Comparison of ENCODE assay signal across 21 cellular contexts in genomic region chr12:25730489-25731349, GRCh38.
DNase-seq lines count a peak whose midpoint lies in the region; ATAC-seq and TF ChIP-seq lines count a peak whose summit lies in the region.
"Had no signal": no experiment of that assay in that cellular context is flagged by ENCODE, and none has a peak within 500 bp of the region (broad histone marks: within the 10 kb centered on the region; RNA-seq: fewer than 3 reads in every experiment).

No MANE protein-coding gene starts in this region.

- H4K20me1 ChIP-seq in mammary epithelial cell (ENCODE audit: insufficient read depth, low read length), result no peaks in the 10 kb centered on the region

- no peaks in the 10 kb centered on the region for H3K9me3 Mint-ChIP-seq in MCF 10A (ENCODE audit: unreplicated experiment)
- H3K9me3 Mint-ChIP-seq in stimulated activated naive B cell treated with anti-CD40 and anti-IgM and Interleukin-4, amounts not matched to agents 10 μg/mL and 1 μg/mL and 100 μg/mL, for 72 hours, result peaks cover 0 to 2% of the 10 kb centered on the region in 2 donors
- H3K9me3 Mint-ChIP-seq: activated CD8-positive, alpha-beta T cell treated with anti-CD3 and anti-CD28 coated beads for 36 hours; type B pancreatic cell had no signal

- in situ Hi-C loops in mammary epithelial cell (cut with MboI; ENCODE audit: low sequenced_read_pairs in 2 of 2), result no loop called here
- in situ Hi-C loops in SK-MEL-5 (cut with HindIII; ENCODE audit: low pct_unique_long_range_greater_than_20kb, low sequenced_read_pairs), result no loop called here

- TF ChIP-seq CTCF in mammary epithelial cell (conservative IDR thresholded peaks at IDR 0.05 in 1 of 2, IDR thresholded peaks at IDR 0.05 in 1 of 2; ENCODE audit: extremely low read depth in 1 of 2, insufficient read depth in 1 of 2, low read depth in 1 of 2, low read length in 2 of 2) (no peak), MCF 10A (IDR thresholded peaks at IDR 0.05; ENCODE audit: unreplicated experiment) (no peak), psoas muscle (IDR thresholded peaks at IDR 0.05) (no peak)

- no peaks in the 10 kb centered on the region for H3K27me3 Mint-ChIP-seq in MCF 10A (ENCODE audit: insufficient read depth, unreplicated experiment)
- H3K27me3 Mint-ChIP-seq in stimulated activated naive B cell treated with anti-CD40 and anti-IgM and Interleukin-4, amounts not matched to agents 10 μg/mL and 1 μg/mL and 100 μg/mL, for 72 hours, result no peaks in the 10 kb centered on the region
- H3K27me3 Mint-ChIP-seq: activated CD8-positive, alpha-beta T cell treated with anti-CD3 and anti-CD28 coated beads for 36 hours; type B pancreatic cell had no signal

- 4% methylated on average over 5 of the region's 5 CpGs for WGBS in mammary epithelial cell (ENCODE audit: low coverage, missing lambda C conversion rate)
- 35 to 55% (median 38%) methylated on average over 5 of the region's 5 CpGs for WGBS in psoas muscle, 3 donors

- peak; percentile 20 for DNase-seq in mammary epithelial cell
- DNase-seq in MCF 10A (ENCODE audit: unreplicated experiment), result no peak
- DNase-seq in SK-MEL-5 (ENCODE audit: low read depth, low spot score), result peak; percentile 91
- peak; percentile 25 for DNase-seq in iPS DF 19.7 (ENCODE audit: low read depth, low spot score)
- DNase-seq in stimulated activated naive B cell treated with anti-CD40 and anti-IgM and Interleukin-4, amounts not matched to agents 10 μg/mL and 1 μg/mL and 100 μg/mL, for 72 hours, result no peak
- no peak for DNase-seq in DMS79 (lab: John Stamatoyannopoulos, UW)
- DNase-seq in psoas muscle, result no peak
- DNase-seq: activated CD8-positive, alpha-beta T cell treated with anti-CD3 and anti-CD28 coated beads for 36 hours; adrenal gland; CD4-positive, alpha-beta memory T cell; central memory CD4-positive, alpha-beta T cell; foreskin fibroblast; NCI-H1105; NK-92 treated with Interleukin-12 subunit alpha and Interleukin-12 subunit beta, amount 100 ng/mL, for 24 hours; stimulated activated CD4-positive, alpha-beta T cell treated with anti-CD3 and anti-CD28 coated beads, Interleukin-4, amount 100 ng/mL, for 4 hours had no signal

- no peak overlapping the region for H3K4me3 Mint-ChIP-seq in MCF 10A (ENCODE audit: unreplicated experiment)
- H3K4me3 Mint-ChIP-seq in stimulated activated naive B cell treated with anti-CD40 and anti-IgM and Interleukin-4, amounts not matched to agents 10 μg/mL and 1 μg/mL and 100 μg/mL, for 72 hours, result no peak overlapping the region
- H3K4me3 Mint-ChIP-seq: activated CD8-positive, alpha-beta T cell treated with anti-CD3 and anti-CD28 coated beads for 36 hours; CD4-positive, alpha-beta memory T cell; memory B cell; type B pancreatic cell had no signal

- no peak overlapping the region for H3K4me3 ChIP-seq in mammary epithelial cell (replicated peaks in 1 of 3; ENCODE audit: insufficient read depth in 1 of 3, low read depth in 2 of 3, low read length in 3 of 3)
- H3K4me3 ChIP-seq in psoas muscle, result no peak overlapping the region
- H3K4me3 ChIP-seq: adrenal gland had no signal

- H3K27ac Mint-ChIP-seq in MCF 10A (ENCODE audit: low read depth, unreplicated experiment), result no peak overlapping the region
- no peak overlapping the region for H3K27ac Mint-ChIP-seq in stimulated activated naive B cell treated with anti-CD40 and anti-IgM and Interleukin-4, amounts not matched to agents 10 μg/mL and 1 μg/mL and 100 μg/mL, for 72 hours
- H3K27ac Mint-ChIP-seq: activated CD8-positive, alpha-beta T cell treated with anti-CD3 and anti-CD28 coated beads for 36 hours; CD4-positive, alpha-beta memory T cell; memory B cell; type B pancreatic cell had no signal

- peak overlapping the region; percentile 87 for H2AFZ ChIP-seq in mammary epithelial cell (ENCODE audit: low read depth, low read length)

- POLR2A ChIA-PET in MCF 10A (lab: Yijun Ruan, JAX), result no interaction called here

- H3K36me3 Mint-ChIP-seq in MCF 10A (ENCODE audit: insufficient read depth, unreplicated experiment), result no peaks in the 10 kb centered on the region
- no peaks in the 10 kb centered on the region for H3K36me3 Mint-ChIP-seq in stimulated activated naive B cell treated with anti-CD40 and anti-IgM and Interleukin-4, amounts not matched to agents 10 μg/mL and 1 μg/mL and 100 μg/mL, for 72 hours
- H3K36me3 Mint-ChIP-seq: CD4-positive, alpha-beta memory T cell; memory B cell had no signal

- no peak overlapping the region for H3K9ac ChIP-seq in mammary epithelial cell (ENCODE audit: insufficient read depth, low read length)

- BruUV-seq in mammary epithelial cell (replicated peaks; lab: Mats Ljungman, UMichigan) (no TSS peak), MCF 10A (replicated peaks; lab: Mats Ljungman, UMichigan) (no TSS peak)

- H3K79me2 ChIP-seq in mammary epithelial cell (ENCODE audit: insufficient read depth, low read length), result no peaks in the 10 kb centered on the region

- H3K27me3 ChIP-seq in mammary epithelial cell (ENCODE audit: insufficient read depth, low read length), result no peaks in the 10 kb centered on the region
- no peaks in the 10 kb centered on the region for H3K27me3 ChIP-seq in psoas muscle (ENCODE audit: insufficient read depth in 3 of 3, low read length in 2 of 3)
- H3K27me3 ChIP-seq: adrenal gland had no signal

- CTCF ChIA-PET in mammary epithelial cell (lab: Charles Lee; ENCODE audit: low non-redundant PET) (no interaction called here), MCF 10A (lab: Yijun Ruan, JAX) (no interaction called here)

- ATAC-seq in stimulated activated naive B cell treated with anti-CD40 and anti-IgM and Interleukin-4, amounts not matched to agents 10 μg/mL and 1 μg/mL and 100 μg/mL, for 72 hours (replicated peaks), result peak; percentile 33 to 38
- ATAC-seq in psoas muscle, result no peak
- no peak for ATAC-seq in GM21381 (IDR thresholded peaks at IDR 0.05; ENCODE audit: unreplicated experiment)
- ATAC-seq: activated CD8-positive, alpha-beta T cell treated with anti-CD3 and anti-CD28 coated beads for 36 hours; HCT116; SK-N-SH treated with all-trans-retinoic acid at 6 μM for 48 hours had no signal

- intact Hi-C loops in mammary epithelial cell (cut with micrococcal nuclease) (no loop called here), MCF 10A (cut with micrococcal nuclease) (no loop called here), psoas muscle (cut with DNase I) (no loop called here)

- no peak overlapping the region for H3K27ac ChIP-seq in mammary epithelial cell (ENCODE audit: insufficient read depth, low read depth, low read length)
- no peak overlapping the region for H3K27ac ChIP-seq in psoas muscle
- H3K27ac ChIP-seq: adrenal gland, VCaP had no signal

- peak overlapping the region; percentile 33 for H3K4me2 ChIP-seq in mammary epithelial cell (ENCODE audit: insufficient read depth, low read depth, low read length)

- dilution Hi-C loops in mammary epithelial cell (cut with HindIII; ENCODE audit: low sequenced_read_pairs), result no loop called here

- H3K9me3 ChIP-seq in mammary epithelial cell (replicated peaks; ENCODE audit: insufficient read depth, low read length) (no peaks in the 10 kb centered on the region), psoas muscle (no peaks in the 10 kb centered on the region)
- H3K9me3 ChIP-seq: adrenal gland had no signal

- H3K36me3 ChIP-seq in mammary epithelial cell (ENCODE audit: insufficient read depth, low read length), result no peaks in the 10 kb centered on the region
- H3K36me3 ChIP-seq in psoas muscle (ENCODE audit: insufficient read depth in 1 of 2, low read depth in 1 of 2), result no peaks in the 10 kb centered on the region
- H3K36me3 ChIP-seq: adrenal gland had no signal

- H3K4me1 Mint-ChIP-seq in MCF 10A (ENCODE audit: insufficient read depth, unreplicated experiment), result peaks cover 5% of the 10 kb centered on the region
- peaks cover 2 to 6% of the 10 kb centered on the region in 2 donors for H3K4me1 Mint-ChIP-seq in stimulated activated naive B cell treated with anti-CD40 and anti-IgM and Interleukin-4, amounts not matched to agents 10 μg/mL and 1 μg/mL and 100 μg/mL, for 72 hours
- H3K4me1 Mint-ChIP-seq: CD4-positive, alpha-beta memory T cell had no signal

- H3K4me1 ChIP-seq in mammary epithelial cell (ENCODE audit: insufficient read depth, low read length) (peaks cover 14% of the 10 kb centered on the region), psoas muscle (no peaks in the 10 kb centered on the region)
- H3K4me1 ChIP-seq: adrenal gland had no signal

Comparison
In these comparisons a context has a peak if more than half of its experiments do, and no peak if none do; other contexts are left out.
1. DNase-seq: peak in mammary epithelial cell (single experiment), SK-MEL-5 (single experiment) and iPS DF 19.7 (single experiment); none in MCF 10A (single experiment), stimulated activated naive B cell treated with anti-CD40 and anti-IgM and Interleukin-4, amounts not matched to agents 10 μg/mL and 1 μg/mL and 100 μg/mL, for 72 hours (single experiment), DMS79 (single experiment) and psoas muscle (0 of 2).
2. ATAC-seq: peak in stimulated activated naive B cell treated with anti-CD40 and anti-IgM and Interleukin-4, amounts not matched to agents 10 μg/mL and 1 μg/mL and 100 μg/mL, for 72 hours (2 of 2); none in psoas muscle (0 of 4) and GM21381 (single experiment).